ENCODE assay signal across 1 cellular context in genomic region chr20:48826064-48826463, GRCh38.
TF ChIP-seq lines count a peak whose summit lies in the region.

No MANE protein-coding gene starts in this region.

TF ChIP-seq in GM12878, 131 proteins besides CTCF, POLR2A, EP300 and RAD21:
- peak; percentile 74 for TF ChIP-seq SPI1 (IDR thresholded peaks at IDR 0.05; ENCODE audit: borderline replicate concordance, insufficient read depth, low read depth, low read length)
- no peak for TF ChIP-seq KDM1A (IDR thresholded peaks at IDR 0.05; ENCODE audit: borderline replicate concordance)
- TF ChIP-seq TARDBP (IDR thresholded peaks at IDR 0.05; ENCODE audit: borderline replicate concordance) = no peak
- TF ChIP-seq ZNF274 (IDR thresholded peaks at IDR 0.05; ENCODE audit: insufficient read depth, insufficient read length) = no peak
- no peak for TF ChIP-seq IRF4 (IDR thresholded peaks at IDR 0.05; ENCODE audit: low read depth, low read length)
